Comparison of ENCODE assay signal across 15 cellular contexts in genomic region chr7:106205621-106206222, GRCh38.
DNase-seq lines count a peak whose midpoint lies in the region; ATAC-seq and TF ChIP-seq lines count a peak whose summit lies in the region.
"Had no signal": no experiment of that assay in that cellular context is flagged by ENCODE, and none has a peak within 500 bp of the region (broad histone marks: within the 10 kb centered on the region; RNA-seq: fewer than 3 reads in every experiment).

No MANE protein-coding gene starts in this region.

- H3K9me3 Mint-ChIP-seq in GM23338 = peaks cover 38% of the 10 kb centered on the region
- H3K9me3 Mint-ChIP-seq in stimulated activated naive B cell treated with anti-CD40 and anti-IgM and Interleukin-4, amounts not matched to agents 10 μg/mL and 1 μg/mL and 100 μg/mL, for 72 hours = peaks cover 4 to 5% of the 10 kb centered on the region in 2 donors

- DNase-seq in GM23338 (ENCODE audit: low spot score) (no peak), foreskin keratinocyte (peak in 1 of 2 donors; percentile 17), COLO829 (ENCODE audit: low spot score) (no peak), D341Med (ENCODE audit: low spot score) (no peak), Peyer's patch (no peak)
- no peak for DNase-seq in stimulated activated naive B cell treated with anti-CD40 and anti-IgM and Interleukin-4, amounts not matched to agents 10 μg/mL and 1 μg/mL and 100 μg/mL, for 72 hours
- DNase-seq: body of pancreas, H9, KBM-7, NCI-H2029, pancreas had no signal

- no peak for TF ChIP-seq POLR2A in Peyer's patch (IDR thresholded peaks at IDR 0.05)

- H3K9ac ChIP-seq in BLaER1 treated with 17β-estradiol and CSF1 and Interleukin-3, amounts not matched to agents 10 nM and 100 nM = no peak overlapping the region

- H3K9me2 ChIP-seq in GM23338 (ENCODE audit: insufficient read depth) = no peaks in the 10 kb centered on the region

- ATAC-seq in GM23338 = no peak
- ATAC-seq in SK-N-SH treated with all-trans-retinoic acid at 6 μM for 48 hours = peak; percentile 54; the same call in 1 of the 3 replicates
- ATAC-seq in foreskin keratinocyte = peak; percentile 44
- ATAC-seq in stimulated activated naive B cell treated with anti-CD40 and anti-IgM and Interleukin-4, amounts not matched to agents 10 μg/mL and 1 μg/mL and 100 μg/mL, for 72 hours (replicated peaks) = no peak
- ATAC-seq: body of pancreas had no signal

- H3K27me3 ChIP-seq in BLaER1 treated with 17β-estradiol and CSF1 and Interleukin-3, amounts not matched to agents 10 nM and 100 nM = no peaks in the 10 kb centered on the region
- H3K27me3 ChIP-seq in GM23338 (ENCODE audit: insufficient read depth) (no peaks in the 10 kb centered on the region), foreskin keratinocyte (no peaks in the 10 kb centered on the region), Peyer's patch (no peaks in the 10 kb centered on the region)
- H3K27me3 ChIP-seq: body of pancreas, pancreas had no signal

- peak overlapping the region in 8 of 11 experiments; percentile 0 to 55 (median 24); a peak in 11 of 22 replicates for H3K4me2 ChIP-seq in BLaER1 treated with 17β-estradiol and CSF1 and Interleukin-3, amounts not matched to agents 10 nM and 100 nM
- no peak overlapping the region for H3K4me2 ChIP-seq in GM23338

- H3K4me1 Mint-ChIP-seq in GM23338 = no peaks in the 10 kb centered on the region; the same call in 2 of the 3 replicates
- H3K4me1 Mint-ChIP-seq in stimulated activated naive B cell treated with anti-CD40 and anti-IgM and Interleukin-4, amounts not matched to agents 10 μg/mL and 1 μg/mL and 100 μg/mL, for 72 hours = peaks cover 0 to 4% of the 10 kb centered on the region in 2 donors

- no peaks in the 10 kb centered on the region for H3F3A ChIP-seq in GM23338 (replicated peaks; ENCODE audit: low read depth)

- peaks cover 0 to 11% (median 8%) of the 10 kb centered on the region in 10 experiments; a peak in 11 of 20 replicates for H3K4me1 ChIP-seq in BLaER1 treated with 17β-estradiol and CSF1 and Interleukin-3, amounts not matched to agents 10 nM and 100 nM
- no peaks in the 10 kb centered on the region for H3K4me1 ChIP-seq in GM23338 (ENCODE audit: insufficient read depth)
- peaks cover 3% of the 10 kb centered on the region for H3K4me1 ChIP-seq in foreskin keratinocyte
- no peaks in the 10 kb centered on the region for H3K4me1 ChIP-seq in Peyer's patch
- H3K4me1 ChIP-seq: pancreas had no signal

- H3K27me3 Mint-ChIP-seq in GM23338 (ENCODE audit: insufficient read depth, low read depth, poor library complexity) = peaks cover 8% of the 10 kb centered on the region
- peaks cover 36 to 40% of the 10 kb centered on the region in 2 donors for H3K27me3 Mint-ChIP-seq in stimulated activated naive B cell treated with anti-CD40 and anti-IgM and Interleukin-4, amounts not matched to agents 10 μg/mL and 1 μg/mL and 100 μg/mL, for 72 hours

- no peaks in the 10 kb centered on the region for H3K79me2 ChIP-seq in GM23338 (replicated peaks; ENCODE audit: insufficient read depth)

- H3K4me3 ChIP-seq in BLaER1 treated with 17β-estradiol and CSF1 and Interleukin-3, amounts not matched to agents 10 nM and 100 nM = no peak overlapping the region
- H3K4me3 ChIP-seq in GM23338 (no peak overlapping the region), Peyer's patch (no peak overlapping the region)
- H3K4me3 ChIP-seq: body of pancreas, pancreas had no signal

- no peak for TF ChIP-seq CTCF in GM23338 (conservative IDR thresholded peaks at IDR 0.05; ENCODE audit: low read depth in 2 of 2)
- no peak for TF ChIP-seq CTCF in foreskin keratinocyte (conservative IDR thresholded peaks at IDR 0.05)
- TF ChIP-seq CTCF in Peyer's patch (IDR thresholded peaks at IDR 0.05) = no peak

- no peak overlapping the region for H3K27ac Mint-ChIP-seq in GM23338
- no peak overlapping the region for H3K27ac Mint-ChIP-seq in stimulated activated naive B cell treated with anti-CD40 and anti-IgM and Interleukin-4, amounts not matched to agents 10 μg/mL and 1 μg/mL and 100 μg/mL, for 72 hours
- H3K27ac Mint-ChIP-seq: activated T-helper 1 cell treated with anti-CD3 and anti-CD28 coated beads, Interleukin-12 subunit alpha, Interleukin-12 subunit beta, Interleukin-2, Interleukin-4 antibody, amounts not matched to agents 30 ng/mL and 10 ng/mL and 1 ng/mL, durations not matched to agents 14 hours and 24 hours and 36 hours; H9 had no signal

- no peak overlapping the region for H3K27ac ChIP-seq in BLaER1 treated with 17β-estradiol and CSF1 and Interleukin-3, amounts not matched to agents 10 nM and 100 nM
- no peak overlapping the region for H3K27ac ChIP-seq in GM23338 (ENCODE audit: low read depth)
- no peak overlapping the region for H3K27ac ChIP-seq in foreskin keratinocyte
- H3K27ac ChIP-seq in Peyer's patch = no peak overlapping the region
- H3K27ac ChIP-seq: body of pancreas, pancreas had no signal

- H4K20me1 ChIP-seq in BLaER1 treated with 17β-estradiol and CSF1 and Interleukin-3, amounts not matched to agents 10 nM and 100 nM = no peaks in the 10 kb centered on the region
- no peaks in the 10 kb centered on the region for H4K20me1 ChIP-seq in GM23338 (replicated peaks; ENCODE audit: insufficient read depth)

- H3K9me3 ChIP-seq in BLaER1 treated with 17β-estradiol and CSF1 and Interleukin-3, amounts not matched to agents 10 nM and 100 nM (replicated peaks in 1 of 11) = peaks cover 0 to 10% (median 6%) of the 10 kb centered on the region in 11 experiments; a peak in 10 of 22 replicates
- H3K9me3 ChIP-seq in Peyer's patch = no peaks in the 10 kb centered on the region
- H3K9me3 ChIP-seq: body of pancreas, pancreas had no signal

- H3K36me3 ChIP-seq in BLaER1 treated with 17β-estradiol and CSF1 and Interleukin-3, amounts not matched to agents 10 nM and 100 nM = no peaks in the 10 kb centered on the region
- no peaks in the 10 kb centered on the region for H3K36me3 ChIP-seq in GM23338 (ENCODE audit: insufficient read depth)
- H3K36me3 ChIP-seq in Peyer's patch = no peaks in the 10 kb centered on the region
- H3K36me3 ChIP-seq: pancreas had no signal

- peak overlapping the region; percentile 38; the same call in 1 of the 2 replicates for H2AFZ ChIP-seq in GM23338

- H3K4me3 Mint-ChIP-seq in GM23338 = no peak overlapping the region
- H3K4me3 Mint-ChIP-seq in stimulated activated naive B cell treated with anti-CD40 and anti-IgM and Interleukin-4, amounts not matched to agents 10 μg/mL and 1 μg/mL and 100 μg/mL, for 72 hours = no peak overlapping the region
- H3K4me3 Mint-ChIP-seq: activated T-helper 1 cell treated with anti-CD3 and anti-CD28 coated beads, Interleukin-12 subunit alpha, Interleukin-12 subunit beta, Interleukin-2, Interleukin-4 antibody, amounts not matched to agents 30 ng/mL and 10 ng/mL and 1 ng/mL, durations not matched to agents 14 hours and 24 hours and 36 hours; CD14-positive monocyte; H9 had no signal

- peaks cover 21% of the 10 kb centered on the region for H3K36me3 Mint-ChIP-seq in GM23338 (ENCODE audit: low read depth)
- peaks cover 0 to 4% of the 10 kb centered on the region in 2 donors for H3K36me3 Mint-ChIP-seq in stimulated activated naive B cell treated with anti-CD40 and anti-IgM and Interleukin-4, amounts not matched to agents 10 μg/mL and 1 μg/mL and 100 μg/mL, for 72 hours
- H3K36me3 Mint-ChIP-seq: CD14-positive monocyte had no signal

TF ChIP-seq in GM23338, 12 proteins besides CTCF, POLR2A, EP300 and RAD21 (continues in another document):
- TF ChIP-seq ETS1 (IDR thresholded peaks at IDR 0.05) = no peak
- TF ChIP-seq POLR2AphosphoS5 (IDR thresholded peaks at IDR 0.05; ENCODE audit: low read depth) = no peak
- no peak for TF ChIP-seq JUNB (IDR thresholded peaks at IDR 0.05; ENCODE audit: unreplicated experiment)

TF ChIP-seq in SK-N-SH treated with all-trans-retinoic acid at 6 μM for 48 hours, 23 proteins besides CTCF, POLR2A, EP300 and RAD21:
- TF ChIP-seq TOX (CRISPR knock-in tag; IDR thresholded peaks at IDR 0.05; ENCODE audit: borderline replicate concordance) = no peak
- no peak for TF ChIP-seq GLIS3 (CRISPR knock-in tag; IDR thresholded peaks at IDR 0.05)
- no peak for TF ChIP-seq TCF4 (CRISPR knock-in tag; IDR thresholded peaks at IDR 0.05; ENCODE audit: borderline replicate concordance)
- no peak for TF ChIP-seq SNAI2 (CRISPR knock-in tag; IDR thresholded peaks at IDR 0.05)
- no peak for TF ChIP-seq ZFP30 (CRISPR knock-in tag; IDR thresholded peaks at IDR 0.05)
- no peak for TF ChIP-seq PPARA (CRISPR knock-in tag; IDR thresholded peaks at IDR 0.05; ENCODE audit: borderline replicate concordance)
- no peak for TF ChIP-seq ZNF70 (CRISPR knock-in tag; IDR thresholded peaks at IDR 0.05)

Comparison
In these comparisons a context has a peak if more than half of its experiments do, and no peak if none do; other contexts are left out.
1. ATAC-seq: peak in SK-N-SH treated with all-trans-retinoic acid at 6 μM for 48 hours (single experiment) and foreskin keratinocyte (single experiment); none in GM23338 (single experiment) and stimulated activated naive B cell treated with anti-CD40 and anti-IgM and Interleukin-4, amounts not matched to agents 10 μg/mL and 1 μg/mL and 100 μg/mL, for 72 hours (0 of 2).